Comparison of ENCODE assay signal across 23 cellular contexts in genomic region chr9:105332471-105332870, GRCh38.
DNase-seq lines count a peak whose midpoint lies in the region; ATAC-seq and TF ChIP-seq lines count a peak whose summit lies in the region.
"Had no signal": no experiment of that assay in that cellular context is flagged by ENCODE, and none has a peak within 500 bp of the region (broad histone marks: within the 10 kb centered on the region; RNA-seq: fewer than 3 reads in every experiment).

No MANE protein-coding gene starts in this region.

- intact Hi-C loops in activated CD4-positive, alpha-beta T cell treated with anti-CD3 and anti-CD28 coated beads for 36 hours (cut with DNase I, micrococcal nuclease): no loop called here

- no peak overlapping the region for H3K4me2 ChIP-seq in mesenchymal stem cell (ENCODE audit: low read length, poor library complexity, severe bottlenecking)

- H2AFZ ChIP-seq in mesenchymal stem cell (ENCODE audit: low read depth, low read length): no peak overlapping the region

- no peak overlapping the region for H3K18ac ChIP-seq in mesenchymal stem cell (ENCODE audit: low read depth in 1 of 2, low read length in 2 of 2)

- no peak overlapping the region for H2BK15ac ChIP-seq in mesenchymal stem cell (ENCODE audit: low read depth, poor library complexity, severe bottlenecking)

- H2AK5ac ChIP-seq in mesenchymal stem cell (ENCODE audit: low read length, severe bottlenecking): no peak overlapping the region

- TF ChIP-seq CTCF in cardiac fibroblast (IDR thresholded peaks at IDR 0.05; ENCODE audit: low read depth, low read length): no peak

- no peaks in the 10 kb centered on the region for H3K9me3 Mint-ChIP-seq in activated CD4-positive, alpha-beta T cell treated with anti-CD3 and anti-CD28 coated beads for 36 hours (ENCODE audit: low read depth)
- H3K9me3 Mint-ChIP-seq: stimulated activated memory B cell treated with anti-CD40 and anti-IgM and Interleukin-4, amounts not matched to agents 10 μg/mL and 1 μg/mL and 100 μg/mL, for 72 hours had no signal

- H2BK5ac ChIP-seq in mesenchymal stem cell (ENCODE audit: low read depth, low read length, poor library complexity, severe bottlenecking): no peak overlapping the region

- H3K9me3 ChIP-seq in mesenchymal stem cell (ENCODE audit: control insufficient read depth, low read length): no peaks in the 10 kb centered on the region
- H3K9me3 ChIP-seq: gastrocnemius medialis, mucosa of descending colon, SJSA1, thoracic aorta had no signal

- H3K27ac Mint-ChIP-seq in activated CD4-positive, alpha-beta T cell treated with anti-CD3 and anti-CD28 coated beads for 36 hours: no peak overlapping the region
- H3K27ac Mint-ChIP-seq: stimulated activated memory B cell treated with anti-CD40 and anti-IgM and Interleukin-4, amounts not matched to agents 10 μg/mL and 1 μg/mL and 100 μg/mL, for 72 hours had no signal

- H3K9ac ChIP-seq in mesenchymal stem cell (ENCODE audit: low read length): peak overlapping the region; percentile 91

- POLR2A ChIA-PET in activated CD4-positive, alpha-beta T cell treated with anti-CD3 and anti-CD28 coated beads for 36 hours (lab: Charles Lee): no interaction called here

- DNase-seq in EH (ENCODE audit: low read depth) (peak; percentile 27), LHCN-M2 (ENCODE audit: low read depth) (peak; percentile 83), cardiac fibroblast (ENCODE audit: low read depth in 2 of 2) (peak; percentile 56 to 86), mesenchymal stem cell (no peak), NCI-H82 (lab: John Stamatoyannopoulos, UW) (no peak)
- DNase-seq in activated CD4-positive, alpha-beta T cell treated with anti-CD3 and anti-CD28 coated beads for 36 hours: no peak
- DNase-seq: activated CD4-positive, alpha-beta T cell treated with anti-CD3 and anti-CD28 coated beads, Interleukin-2, amount 50 U/mL, for 48 hours; activated CD8-positive, alpha-beta memory T cell treated with anti-CD3 and anti-CD28 coated beads, Interleukin-2, amount 50 U/mL, for 48 hours; dermis blood vessel endothelial cell; gastrocnemius medialis; left ventricle myocardium superior; mucosa of descending colon; NCI-H1105 treated with DMSO at 0.1 percent for 48 hours; NCI-H2081; NCI-H446 treated with DMSO at 0.1 percent for 48 hours; NK-92 treated with Interleukin-12 subunit alpha and Interleukin-12 subunit beta, amount 100 ng/mL, for 24 hours; stimulated activated CD4-positive, alpha-beta T cell treated with anti-CD3 and anti-CD28 coated beads, Interleukin-2, amount 100 ng/mL, for 24 hours had no signal

- no peak for ATAC-seq in activated CD4-positive, alpha-beta T cell treated with anti-CD3 and anti-CD28 coated beads for 36 hours
- no peak for ATAC-seq in GM18498 (IDR thresholded peaks at IDR 0.05; ENCODE audit: unreplicated experiment)
- no peak for ATAC-seq in HG02642 (IDR thresholded peaks at IDR 0.05; ENCODE audit: poor library complexity, unreplicated experiment)
- ATAC-seq: gastrocnemius medialis; left ventricle myocardium superior; Panc1; stimulated activated memory B cell treated with anti-CD40 and anti-IgM and Interleukin-4, amounts not matched to agents 10 μg/mL and 1 μg/mL and 100 μg/mL, for 72 hours had no signal

- no peak overlapping the region for H3K4me3 ChIP-seq in cardiac fibroblast (replicated peaks in 1 of 2; ENCODE audit: low read depth in 2 of 2, low read length in 2 of 2)
- H3K4me3 ChIP-seq in mesenchymal stem cell (ENCODE audit: insufficient read depth in 1 of 2, low read depth in 1 of 2, low read length in 2 of 2): peak overlapping the region in 1 of 2 experiments; percentile 40
- H3K4me3 ChIP-seq: gastrocnemius medialis, mucosa of descending colon, SJSA1, thoracic aorta had no signal

- no peak overlapping the region for H4K91ac ChIP-seq in mesenchymal stem cell (ENCODE audit: low read length)

- H3K36me3 Mint-ChIP-seq in activated CD4-positive, alpha-beta T cell treated with anti-CD3 and anti-CD28 coated beads for 36 hours (ENCODE audit: low read depth): peaks cover 6% of the 10 kb centered on the region

- peaks cover 14% of the 10 kb centered on the region for H3K4me1 Mint-ChIP-seq in activated CD4-positive, alpha-beta T cell treated with anti-CD3 and anti-CD28 coated beads for 36 hours

- no peak overlapping the region for H3K14ac ChIP-seq in mesenchymal stem cell (ENCODE audit: low read length in 2 of 2)

- WGBS in mesenchymal stem cell: no CpG with 5 or more reads among the region's 2 CpGs

- no peaks in the 10 kb centered on the region for H3K4me1 ChIP-seq in mesenchymal stem cell (ENCODE audit: control insufficient read depth, insufficient read depth, low read depth, low read length)
- H3K4me1 ChIP-seq: SJSA1 had no signal

- peaks cover 3 to 20% of the 10 kb centered on the region in 2 experiments for H3K36me3 ChIP-seq in mesenchymal stem cell (ENCODE audit: control insufficient read depth in 1 of 2, insufficient read depth in 2 of 2, low read depth in 1 of 2, low read length in 2 of 2)

- no peak overlapping the region for H3K23ac ChIP-seq in mesenchymal stem cell (ENCODE audit: low read length in 2 of 2)

- H3K27me3 ChIP-seq in mesenchymal stem cell (ENCODE audit: control insufficient read depth in 1 of 2, insufficient read depth in 1 of 2, low read length in 2 of 2): no peaks in the 10 kb centered on the region
- H3K27me3 ChIP-seq: gastrocnemius medialis, SJSA1 had no signal

- H3K4me3 Mint-ChIP-seq in activated CD4-positive, alpha-beta T cell treated with anti-CD3 and anti-CD28 coated beads for 36 hours: no peak overlapping the region
- H3K4me3 Mint-ChIP-seq: stimulated activated memory B cell treated with anti-CD40 and anti-IgM and Interleukin-4, amounts not matched to agents 10 μg/mL and 1 μg/mL and 100 μg/mL, for 72 hours had no signal

- no peak overlapping the region for H3K27ac ChIP-seq in mesenchymal stem cell (ENCODE audit: low read length, poor library complexity, severe bottlenecking)
- H3K27ac ChIP-seq: gastrocnemius medialis, SJSA1, thoracic aorta had no signal

- no peaks in the 10 kb centered on the region for H3K27me3 Mint-ChIP-seq in activated CD4-positive, alpha-beta T cell treated with anti-CD3 and anti-CD28 coated beads for 36 hours
- H3K27me3 Mint-ChIP-seq: stimulated activated memory B cell treated with anti-CD40 and anti-IgM and Interleukin-4, amounts not matched to agents 10 μg/mL and 1 μg/mL and 100 μg/mL, for 72 hours had no signal

- H3K79me1 ChIP-seq in mesenchymal stem cell (replicated peaks; ENCODE audit: low read length, poor library complexity, severe bottlenecking): peaks cover 3% of the 10 kb centered on the region

- H3K4ac ChIP-seq in mesenchymal stem cell (ENCODE audit: low read depth in 1 of 2, low read length in 2 of 2): no peak overlapping the region

- no peak overlapping the region for H2BK12ac ChIP-seq in mesenchymal stem cell (ENCODE audit: low read length in 2 of 2)

- no peak overlapping the region for H2BK120ac ChIP-seq in mesenchymal stem cell (ENCODE audit: low read depth, low read length)

- no peak overlapping the region for H4K8ac ChIP-seq in mesenchymal stem cell (ENCODE audit: low read length)

- CTCF ChIA-PET in activated CD4-positive, alpha-beta T cell treated with anti-CD3 and anti-CD28 coated beads for 36 hours (lab: Charles Lee): interaction anchor here (1.3 kb wide), 1 partner anchor 113 kb away, joined by 5 read pairs; no protein-coding TSS in a partner anchor

Comparison
In these comparisons a context has a peak if more than half of its experiments do, and no peak if none do; other contexts are left out.
1. DNase-seq: peak in EH (single experiment), LHCN-M2 (single experiment) and cardiac fibroblast (2 of 2); none in mesenchymal stem cell (single experiment), NCI-H82 (single experiment) and activated CD4-positive, alpha-beta T cell treated with anti-CD3 and anti-CD28 coated beads for 36 hours (single experiment).